Comparison of ENCODE assay signal across 3 cellular contexts in genomic region chr5:38851640-38852039, GRCh38. TPM values are rescaled to one million over a fixed set of nuclear protein-coding genes. Genes with fewer than 3 reads are reported as not detected.
"Had no signal": no experiment of that assay in that cellular context is flagged by ENCODE, and none has a peak within 500 bp of the region (broad histone marks: within the 10 kb centered on the region; RNA-seq: fewer than 3 reads in every experiment).

No MANE protein-coding gene starts in this region.

RNA-seq across cellular contexts. Expression of gene OSMR, which starts 5.8 kb away (rescaled TPM):
- total RNA-seq: mononuclear cell; naive thymus-derived CD4-positive, alpha-beta T cell; naive thymus-derived CD8-positive, alpha-beta T cell had no signal
